ENCODE assay signal across 1 cellular context in the genomic region with DNA sequence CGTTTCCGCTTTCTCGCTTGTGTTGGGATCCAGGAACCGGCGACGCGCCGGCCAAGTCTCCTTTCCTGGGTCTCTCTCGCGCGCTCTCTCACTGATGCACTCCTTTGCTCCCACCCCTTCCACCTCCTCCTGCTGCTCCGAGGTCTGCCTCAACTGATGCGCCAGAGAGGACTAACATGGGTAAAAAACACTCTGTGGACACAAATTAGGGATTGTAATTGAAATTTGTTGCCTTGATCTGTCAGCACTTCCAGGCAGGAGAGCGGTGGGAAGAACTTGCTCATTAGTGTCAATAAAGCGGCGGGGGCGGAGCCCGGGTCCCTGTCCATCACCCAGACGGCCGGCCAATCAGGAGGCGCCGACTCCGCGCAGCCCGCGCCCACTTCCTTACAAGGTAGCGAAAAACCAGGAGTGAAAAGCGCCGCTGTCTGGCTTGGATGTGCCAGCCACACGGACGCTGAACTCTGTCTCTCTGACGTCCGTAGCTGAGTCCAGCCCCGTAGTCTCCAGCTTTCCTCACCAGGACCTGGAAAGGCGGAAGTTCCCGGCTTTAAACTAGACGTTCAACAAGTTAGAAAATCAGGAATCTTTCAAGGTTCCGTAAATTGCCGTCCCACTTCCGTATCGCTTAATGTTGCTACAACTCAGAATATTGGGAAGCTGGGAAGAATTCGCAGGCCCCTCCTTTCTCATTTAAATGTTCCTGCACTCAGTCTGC.
TF ChIP-seq lines count a peak whose summit lies in the region.

Gene TBX18, minus strand, starts transcription at position 267 of the 718 bp plus-strand sequence. CDS start 417 bp downstream, outside the sequence.

TF ChIP-seq in H1, 55 proteins besides CTCF, POLR2A, EP300 and RAD21:
- TF ChIP-seq TAF1 (IDR thresholded peaks at IDR 0.05; ENCODE audit: low read depth, low read length): peak; percentile 47; the same call in 1 of the 2 replicates
- TF ChIP-seq EGR1 (IDR thresholded peaks at IDR 0.05; ENCODE audit: borderline replicate concordance, low read depth, low read length): peak; percentile 49; the same call in 1 of the 2 replicates
- TF ChIP-seq CHD2 (IDR thresholded peaks at IDR 0.05; ENCODE audit: low read length): 0 out of 2 replicates have a peak, but pooled peaks have one; percentile 42
- no peak for TF ChIP-seq ATF2 (IDR thresholded peaks at IDR 0.05; ENCODE audit: low read length)
- TF ChIP-seq, protein P1, sequence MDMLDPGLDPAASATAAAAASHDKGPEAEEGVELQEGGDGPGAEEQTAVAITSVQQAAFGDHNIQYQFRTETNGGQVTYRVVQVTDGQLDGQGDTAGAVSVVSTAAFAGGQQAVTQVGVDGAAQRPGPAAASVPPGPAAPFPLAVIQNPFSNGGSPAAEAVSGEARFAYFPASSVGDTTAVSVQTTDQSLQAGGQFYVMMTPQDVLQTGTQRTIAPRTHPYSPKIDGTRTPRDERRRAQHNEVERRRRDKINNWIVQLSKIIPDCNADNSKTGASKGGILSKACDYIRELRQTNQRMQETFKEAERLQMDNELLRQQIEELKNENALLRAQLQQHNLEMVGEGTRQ (IDR thresholded peaks at IDR 0.05; ENCODE audit: low read length): no peak
- no peak for TF ChIP-seq TBP (IDR thresholded peaks at IDR 0.05; ENCODE audit: low read depth, low read length)
- TF ChIP-seq SIN3A (conservative IDR thresholded peaks at IDR 0.05 in 1 of 2, IDR thresholded peaks at IDR 0.05 in 1 of 2; ENCODE audit: low read depth in 1 of 2, low read length in 2 of 2): 0 out of 4 replicates have a peak, but pooled peaks have one; percentile 44 to 50
- TF ChIP-seq TCF12 (IDR thresholded peaks at IDR 0.05; ENCODE audit: low read depth, low read length): 0 out of 2 replicates have a peak, but pooled peaks have one; percentile 61
- TF ChIP-seq POLR2AphosphoS5 (IDR thresholded peaks at IDR 0.05; ENCODE audit: low read depth, low read length): no peak
- TF ChIP-seq EZH2 (IDR thresholded peaks at IDR 0.05; ENCODE audit: low read depth, low read length, severe bottlenecking): no peak
- peak; percentile 95 for TF ChIP-seq SP1 (IDR thresholded peaks at IDR 0.05; ENCODE audit: low read depth, low read length)
- TF ChIP-seq ASH2L (IDR thresholded peaks at IDR 0.05; ENCODE audit: low read length): peak; percentile 75
- TF ChIP-seq PHF8 (conservative IDR thresholded peaks at IDR 0.05; ENCODE audit: low read depth, low read length): 0 out of 2 replicates have a peak, but pooled peaks have one; percentile 2
- no peak for TF ChIP-seq BRCA1 (IDR thresholded peaks at IDR 0.05; ENCODE audit: low read depth, low read length)
- peak; percentile 94 for TF ChIP-seq SP4 (IDR thresholded peaks at IDR 0.05; ENCODE audit: low read length)
- TF ChIP-seq CREB1 (IDR thresholded peaks at IDR 0.05): peak; percentile 86
- TF ChIP-seq CTBP2 (IDR thresholded peaks at IDR 0.05; ENCODE audit: borderline replicate concordance, insufficient read depth, insufficient read length, low read length): peak; percentile 84
- TF ChIP-seq RBBP5 (IDR thresholded peaks at IDR 0.05; ENCODE audit: borderline replicate concordance, low read depth, low read length): no peak
- no peak for TF ChIP-seq CBX8 (IDR thresholded peaks at IDR 0.05; ENCODE audit: borderline replicate concordance, low read depth, low read length)
- TF ChIP-seq YY1 (IDR thresholded peaks at IDR 0.05; ENCODE audit: low read depth, low read length): no peak
- TF ChIP-seq SRF (IDR thresholded peaks at IDR 0.05; ENCODE audit: low read depth, low read length): peak; percentile 88
- TF ChIP-seq SP2 (IDR thresholded peaks at IDR 0.05; ENCODE audit: low read length): no peak
- TF ChIP-seq, protein P2, sequence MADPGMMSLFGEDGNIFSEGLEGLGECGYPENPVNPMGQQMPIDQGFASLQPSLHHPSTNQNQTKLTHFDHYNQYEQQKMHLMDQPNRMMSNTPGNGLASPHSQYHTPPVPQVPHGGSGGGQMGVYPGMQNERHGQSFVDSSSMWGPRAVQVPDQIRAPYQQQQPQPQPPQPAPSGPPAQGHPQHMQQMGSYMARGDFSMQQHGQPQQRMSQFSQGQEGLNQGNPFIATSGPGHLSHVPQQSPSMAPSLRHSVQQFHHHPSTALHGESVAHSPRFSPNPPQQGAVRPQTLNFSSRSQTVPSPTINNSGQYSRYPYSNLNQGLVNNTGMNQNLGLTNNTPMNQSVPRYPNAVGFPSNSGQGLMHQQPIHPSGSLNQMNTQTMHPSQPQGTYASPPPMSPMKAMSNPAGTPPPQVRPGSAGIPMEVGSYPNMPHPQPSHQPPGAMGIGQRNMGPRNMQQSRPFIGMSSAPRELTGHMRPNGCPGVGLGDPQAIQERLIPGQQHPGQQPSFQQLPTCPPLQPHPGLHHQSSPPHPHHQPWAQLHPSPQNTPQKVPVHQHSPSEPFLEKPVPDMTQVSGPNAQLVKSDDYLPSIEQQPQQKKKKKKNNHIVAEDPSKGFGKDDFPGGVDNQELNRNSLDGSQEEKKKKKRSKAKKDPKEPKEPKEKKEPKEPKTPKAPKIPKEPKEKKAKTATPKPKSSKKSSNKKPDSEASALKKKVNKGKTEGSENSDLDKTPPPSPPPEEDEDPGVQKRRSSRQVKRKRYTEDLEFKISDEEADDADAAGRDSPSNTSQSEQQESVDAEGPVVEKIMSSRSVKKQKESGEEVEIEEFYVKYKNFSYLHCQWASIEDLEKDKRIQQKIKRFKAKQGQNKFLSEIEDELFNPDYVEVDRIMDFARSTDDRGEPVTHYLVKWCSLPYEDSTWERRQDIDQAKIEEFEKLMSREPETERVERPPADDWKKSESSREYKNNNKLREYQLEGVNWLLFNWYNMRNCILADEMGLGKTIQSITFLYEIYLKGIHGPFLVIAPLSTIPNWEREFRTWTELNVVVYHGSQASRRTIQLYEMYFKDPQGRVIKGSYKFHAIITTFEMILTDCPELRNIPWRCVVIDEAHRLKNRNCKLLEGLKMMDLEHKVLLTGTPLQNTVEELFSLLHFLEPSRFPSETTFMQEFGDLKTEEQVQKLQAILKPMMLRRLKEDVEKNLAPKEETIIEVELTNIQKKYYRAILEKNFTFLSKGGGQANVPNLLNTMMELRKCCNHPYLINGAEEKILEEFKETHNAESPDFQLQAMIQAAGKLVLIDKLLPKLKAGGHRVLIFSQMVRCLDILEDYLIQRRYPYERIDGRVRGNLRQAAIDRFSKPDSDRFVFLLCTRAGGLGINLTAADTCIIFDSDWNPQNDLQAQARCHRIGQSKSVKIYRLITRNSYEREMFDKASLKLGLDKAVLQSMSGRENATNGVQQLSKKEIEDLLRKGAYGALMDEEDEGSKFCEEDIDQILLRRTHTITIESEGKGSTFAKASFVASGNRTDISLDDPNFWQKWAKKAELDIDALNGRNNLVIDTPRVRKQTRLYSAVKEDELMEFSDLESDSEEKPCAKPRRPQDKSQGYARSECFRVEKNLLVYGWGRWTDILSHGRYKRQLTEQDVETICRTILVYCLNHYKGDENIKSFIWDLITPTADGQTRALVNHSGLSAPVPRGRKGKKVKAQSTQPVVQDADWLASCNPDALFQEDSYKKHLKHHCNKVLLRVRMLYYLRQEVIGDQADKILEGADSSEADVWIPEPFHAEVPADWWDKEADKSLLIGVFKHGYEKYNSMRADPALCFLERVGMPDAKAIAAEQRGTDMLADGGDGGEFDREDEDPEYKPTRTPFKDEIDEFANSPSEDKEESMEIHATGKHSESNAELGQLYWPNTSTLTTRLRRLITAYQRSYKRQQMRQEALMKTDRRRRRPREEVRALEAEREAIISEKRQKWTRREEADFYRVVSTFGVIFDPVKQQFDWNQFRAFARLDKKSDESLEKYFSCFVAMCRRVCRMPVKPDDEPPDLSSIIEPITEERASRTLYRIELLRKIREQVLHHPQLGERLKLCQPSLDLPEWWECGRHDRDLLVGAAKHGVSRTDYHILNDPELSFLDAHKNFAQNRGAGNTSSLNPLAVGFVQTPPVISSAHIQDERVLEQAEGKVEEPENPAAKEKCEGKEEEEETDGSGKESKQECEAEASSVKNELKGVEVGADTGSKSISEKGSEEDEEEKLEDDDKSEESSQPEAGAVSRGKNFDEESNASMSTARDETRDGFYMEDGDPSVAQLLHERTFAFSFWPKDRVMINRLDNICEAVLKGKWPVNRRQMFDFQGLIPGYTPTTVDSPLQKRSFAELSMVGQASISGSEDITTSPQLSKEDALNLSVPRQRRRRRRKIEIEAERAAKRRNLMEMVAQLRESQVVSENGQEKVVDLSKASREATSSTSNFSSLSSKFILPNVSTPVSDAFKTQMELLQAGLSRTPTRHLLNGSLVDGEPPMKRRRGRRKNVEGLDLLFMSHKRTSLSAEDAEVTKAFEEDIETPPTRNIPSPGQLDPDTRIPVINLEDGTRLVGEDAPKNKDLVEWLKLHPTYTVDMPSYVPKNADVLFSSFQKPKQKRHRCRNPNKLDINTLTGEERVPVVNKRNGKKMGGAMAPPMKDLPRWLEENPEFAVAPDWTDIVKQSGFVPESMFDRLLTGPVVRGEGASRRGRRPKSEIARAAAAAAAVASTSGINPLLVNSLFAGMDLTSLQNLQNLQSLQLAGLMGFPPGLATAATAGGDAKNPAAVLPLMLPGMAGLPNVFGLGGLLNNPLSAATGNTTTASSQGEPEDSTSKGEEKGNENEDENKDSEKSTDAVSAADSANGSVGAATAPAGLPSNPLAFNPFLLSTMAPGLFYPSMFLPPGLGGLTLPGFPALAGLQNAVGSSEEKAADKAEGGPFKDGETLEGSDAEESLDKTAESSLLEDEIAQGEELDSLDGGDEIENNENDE (IDR thresholded peaks at IDR 0.05; ENCODE audit: insufficient replicate concordance, low read length): no peak
- peak; percentile 84 for TF ChIP-seq SAP30 (IDR thresholded peaks at IDR 0.05; ENCODE audit: insufficient read depth, insufficient replicate concordance, low read length)
- TF ChIP-seq HDAC2 (IDR thresholded peaks at IDR 0.05; ENCODE audit: borderline replicate concordance in 1 of 2, low read depth in 2 of 2, low read length in 2 of 2): 0 out of 4 replicates have a peak, but pooled peaks of 1 of the 2 experiments have one; percentile 9
- peak; percentile 33 for TF ChIP-seq KDM4A (IDR thresholded peaks at IDR 0.05; ENCODE audit: low read depth, low read length, severe bottlenecking)
- TF ChIP-seq NRF1 (IDR thresholded peaks at IDR 0.05; ENCODE audit: low read depth, low read length): no peak
